Comparison of ENCODE assay signal across 27 cellular contexts in the genomic region with DNA sequence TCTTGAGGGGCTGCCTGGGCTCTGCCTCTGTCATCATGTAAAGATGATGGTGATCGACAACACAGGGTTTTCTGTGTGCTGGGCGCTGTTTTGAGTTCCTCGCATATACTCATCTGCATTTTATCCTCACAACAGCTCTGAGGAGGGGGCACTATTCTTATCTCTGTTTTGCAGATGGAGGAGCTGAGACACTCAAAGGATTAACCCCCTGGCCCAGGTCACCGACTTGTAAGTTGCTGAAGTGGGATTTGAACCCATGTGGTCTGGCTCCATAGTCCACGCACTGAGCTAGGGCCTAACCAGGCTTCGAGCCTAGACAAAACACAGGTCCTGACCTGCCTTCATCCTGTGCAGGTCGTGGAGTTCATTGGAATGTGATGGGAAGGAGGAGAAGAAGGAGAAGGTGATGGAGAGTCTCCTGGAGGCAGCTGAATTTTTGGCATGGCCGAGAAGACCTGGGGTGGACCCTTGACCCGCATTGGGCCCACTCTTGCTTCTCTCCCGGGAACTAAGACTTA.
"Had no signal": no experiment of that assay in that cellular context is flagged by ENCODE, and none has a peak within 500 bp of the region (broad histone marks: within the 10 kb centered on the region; RNA-seq: fewer than 3 reads in every experiment).

No MANE protein-coding gene starts in this region.

- DNase-seq: occipital lobe; ovary; posterior cingulate gyrus; psoas muscle; right cardiac atrium; right lobe of liver; sigmoid colon; small intestine; stimulated activated CD4-positive, alpha-beta T cell treated with anti-CD3 and anti-CD28 coated beads, Interleukin-15, amount 100 ng/mL, for 24 hours; stimulated activated CD4-positive, alpha-beta T cell treated with anti-CD3 and anti-CD28 coated beads, Interleukin-2, amount 100 ng/mL, for 24 hours; stimulated activated CD4-positive, alpha-beta T cell treated with anti-CD3 and anti-CD28 coated beads, Interleukin-2, amount 100 ng/mL, for 48 hours; stimulated activated CD4-positive, alpha-beta T cell treated with anti-CD3 and anti-CD28 coated beads, Interleukin-4, amount 100 ng/mL, for 24 hours; stimulated activated naive B cell treated with anti-CD40 and anti-IgM and Interleukin-4, amounts not matched to agents 10 μg/mL and 1 μg/mL and 100 μg/mL, for 72 hours; stimulated activated naive CD4-positive, alpha-beta T cell treated with Interleukin-2 at 50 U/mL for 16 hours; stomach; thyroid gland; trophoblast cell; upper lobe of left lung had no signal

- H3K27ac ChIP-seq: neural progenitor cell, ovary, parathyroid adenoma, psoas muscle, right lobe of liver, sigmoid colon, stomach, thoracic aorta, thyroid gland, tibial nerve, upper lobe of left lung, vagina had no signal

- H3K4me3 ChIP-seq: neural progenitor cell, ovary, psoas muscle, right lobe of liver, sigmoid colon, stomach, thoracic aorta, thyroid gland, tibial nerve, upper lobe of left lung, vagina had no signal

- H3K9me3 Mint-ChIP-seq: nephron; neural progenitor cell; stimulated activated effector memory CD8-positive, alpha-beta T cell treated with anti-CD3 and anti-CD28 coated beads, Interleukin-12 subunit alpha, Interleukin-12 subunit beta, amount 100 ng/mL, for 72 hours; stimulated activated naive B cell treated with anti-CD40 and anti-IgM and Interleukin-4, amounts not matched to agents 10 μg/mL and 1 μg/mL and 100 μg/mL, for 72 hours; stimulated activated naive CD8-positive, alpha-beta T cell treated with anti-CD3 and anti-CD28 coated beads, Interleukin-15, Interleukin-2, amounts not matched to agents 100 ng/mL and 50 ng/mL, for 24 hours had no signal

- H3K36me3 ChIP-seq: neural progenitor cell, ovary, right lobe of liver, sigmoid colon, stomach, thoracic aorta, thyroid gland, tibial nerve, upper lobe of left lung, vagina had no signal

- ATAC-seq: psoas muscle; right cardiac atrium; right lobe of liver; stimulated activated effector memory CD8-positive, alpha-beta T cell treated with anti-CD3 and anti-CD28 coated beads, Interleukin-12 subunit alpha, Interleukin-12 subunit beta, amount 100 ng/mL, for 72 hours; stimulated activated naive B cell treated with anti-CD40 and anti-IgM and Interleukin-4, amounts not matched to agents 10 μg/mL and 1 μg/mL and 100 μg/mL, for 72 hours had no signal

- H3K27ac Mint-ChIP-seq: nephron; neural progenitor cell; stimulated activated effector memory CD8-positive, alpha-beta T cell treated with anti-CD3 and anti-CD28 coated beads, Interleukin-12 subunit alpha, Interleukin-12 subunit beta, amount 100 ng/mL, for 72 hours; stimulated activated naive B cell treated with anti-CD40 and anti-IgM and Interleukin-4, amounts not matched to agents 10 μg/mL and 1 μg/mL and 100 μg/mL, for 72 hours; stimulated activated naive CD8-positive, alpha-beta T cell treated with anti-CD3 and anti-CD28 coated beads, Interleukin-15, Interleukin-2, amounts not matched to agents 100 ng/mL and 50 ng/mL, for 24 hours had no signal

- H3K4me3 Mint-ChIP-seq: nephron; neural progenitor cell; stimulated activated effector memory CD8-positive, alpha-beta T cell treated with anti-CD3 and anti-CD28 coated beads, Interleukin-12 subunit alpha, Interleukin-12 subunit beta, amount 100 ng/mL, for 72 hours; stimulated activated naive B cell treated with anti-CD40 and anti-IgM and Interleukin-4, amounts not matched to agents 10 μg/mL and 1 μg/mL and 100 μg/mL, for 72 hours; stimulated activated naive CD8-positive, alpha-beta T cell treated with anti-CD3 and anti-CD28 coated beads, Interleukin-15, Interleukin-2, amounts not matched to agents 100 ng/mL and 50 ng/mL, for 24 hours had no signal

- H3K36me3 Mint-ChIP-seq: neural progenitor cell; stimulated activated effector memory CD8-positive, alpha-beta T cell treated with anti-CD3 and anti-CD28 coated beads, Interleukin-12 subunit alpha, Interleukin-12 subunit beta, amount 100 ng/mL, for 72 hours; stimulated activated naive B cell treated with anti-CD40 and anti-IgM and Interleukin-4, amounts not matched to agents 10 μg/mL and 1 μg/mL and 100 μg/mL, for 72 hours had no signal

- H3K27me3 ChIP-seq: ovary, right lobe of liver, thyroid gland, upper lobe of left lung, vagina had no signal

- FAIRE-seq: small intestine, urothelium cell line had no signal

- H3K4me1 ChIP-seq: neural progenitor cell, parathyroid adenoma, psoas muscle, right lobe of liver, vagina had no signal

- H3K4me1 Mint-ChIP-seq: nephron had no signal

- H3K9me3 ChIP-seq: ovary, psoas muscle, right lobe of liver, sigmoid colon, stomach, thoracic aorta, thyroid gland, tibial nerve, upper lobe of left lung, vagina had no signal
